Comparison of ENCODE assay signal across 24 cellular contexts in genomic region chr5:173032730-173033129, GRCh38. TPM values are rescaled to one million over a fixed set of nuclear protein-coding genes. Genes with fewer than 3 reads are reported as not detected.
A peak's percentile ranks its signal among the peaks of the same experiment; 100 is the strongest.
DNase-seq lines count a peak whose midpoint lies in the region; ATAC-seq and TF ChIP-seq lines count a peak whose summit lies in the region.
"Had no signal": no experiment of that assay in that cellular context is flagged by ENCODE, and none has a peak within 500 bp of the region (broad histone marks: within the 10 kb centered on the region; RNA-seq: fewer than 3 reads in every experiment).

No MANE protein-coding gene starts in this region.

- H3K4me1 ChIP-seq in OCI-LY7 (ENCODE audit: insufficient read depth, low read length, poor library complexity, severe bottlenecking) (peaks cover 75% of the 10 kb centered on the region), gastrocnemius medialis (peaks cover 18 to 22% of the 10 kb centered on the region in 2 donors)

- no peaks in the 10 kb centered on the region for H3K9me2 ChIP-seq in OCI-LY7 (ENCODE audit: insufficient read depth, low read length)

- no peaks in the 10 kb centered on the region for H3K27me3 Mint-ChIP-seq in stimulated activated naive CD8-positive, alpha-beta T cell treated with anti-CD3 and anti-CD28 coated beads, Interleukin-15, amount 100 ng/mL, for 72 hours
- H3K27me3 Mint-ChIP-seq in effector memory CD8-positive, alpha-beta T cell = no peaks in the 10 kb centered on the region
- H3K27me3 Mint-ChIP-seq in type B pancreatic cell = no peaks in the 10 kb centered on the region

- peak overlapping the region; percentile 96 for H3K27ac ChIP-seq in OCI-LY7 (ENCODE audit: low read depth, low read length, poor library complexity, severe bottlenecking)
- H3K27ac ChIP-seq in gastrocnemius medialis = no peak overlapping the region
- H3K27ac ChIP-seq: GM23248 had no signal

- DNase-seq in stimulated activated naive CD8-positive, alpha-beta T cell treated with anti-CD3 and anti-CD28 coated beads, Interleukin-15, amount 100 ng/mL, for 72 hours = no peak
- no peak for DNase-seq in stimulated activated naive CD8-positive, alpha-beta T cell treated with anti-CD3 and anti-CD28 coated beads, Interleukin-15, Interleukin-2, amounts not matched to agents 100 U/mL and 50 U/mL, for 24 hours
- DNase-seq in OCI-LY7 (ENCODE audit: low spot score) (no peak), midbrain (lab: John Stamatoyannopoulos, UW) (no peak), type B pancreatic cell (ENCODE audit: extremely low spot score, unreplicated experiment) (no peak), gastrocnemius medialis (no peak)
- DNase-seq in effector memory CD8-positive, alpha-beta T cell = no peak
- no peak for DNase-seq in effector CD4-positive, alpha-beta T cell
- DNase-seq: Caco-2, DMS153, GDM1, GM23248, HCEC 1CT, KBM-7, MV-4-11, NCI-H1417, NCI-H187, NCI-H2107, NCI-H2227 treated with DMSO at 0.1 percent for 48 hours, NCI-H510A treated with DMSO at 0.1 percent for 48 hours, NCI-H774, SHP77 had no signal

- POLR2A ChIA-PET in OCI-LY7 (lab: Charles Lee) = interaction anchor here (0.6 to 4.1 kb wide), 9 partner anchors 9 to 47 kb away, joined by 3 to 53 read pairs (median 4); partner anchors contain the start of gene ATP6V0E1

- H3K4me3 ChIP-seq in OCI-LY7 (ENCODE audit: low read depth, low read length, poor library complexity, severe bottlenecking) = no peak overlapping the region
- no peak overlapping the region for H3K4me3 ChIP-seq in gastrocnemius medialis
- H3K4me3 ChIP-seq: BLaER1 treated with 17β-estradiol and CSF1 and Interleukin-3, amounts not matched to agents 10 nM and 100 nM; GM23248; SK-N-MC had no signal

- H3K27ac Mint-ChIP-seq in stimulated activated naive CD8-positive, alpha-beta T cell treated with anti-CD3 and anti-CD28 coated beads, Interleukin-15, amount 100 ng/mL, for 72 hours = peak overlapping the region; percentile 40 to 60
- H3K27ac Mint-ChIP-seq in effector memory CD8-positive, alpha-beta T cell = peak overlapping the region; percentile 79 to 97
- no peak overlapping the region for H3K27ac Mint-ChIP-seq in type B pancreatic cell

- peaks cover 1% of the 10 kb centered on the region for H3K36me3 Mint-ChIP-seq in effector memory CD8-positive, alpha-beta T cell (ENCODE audit: insufficient read depth)
- peaks cover 4% of the 10 kb centered on the region for H3K36me3 Mint-ChIP-seq in type B pancreatic cell

- H3K79me2 ChIP-seq in OCI-LY7 (ENCODE audit: insufficient read depth, low read depth, low read length) = peaks cover 66% of the 10 kb centered on the region

- H3K27me3 ChIP-seq in gastrocnemius medialis = no peaks in the 10 kb centered on the region
- H3K27me3 ChIP-seq: BLaER1 treated with 17β-estradiol and CSF1 and Interleukin-3, amounts not matched to agents 10 nM and 100 nM had no signal

- H3K4me3 Mint-ChIP-seq in stimulated activated naive CD8-positive, alpha-beta T cell treated with anti-CD3 and anti-CD28 coated beads, Interleukin-15, amount 100 ng/mL, for 72 hours = no peak overlapping the region
- H3K4me3 Mint-ChIP-seq in effector memory CD8-positive, alpha-beta T cell = no peak overlapping the region
- no peak overlapping the region for H3K4me3 Mint-ChIP-seq in type B pancreatic cell

- H4K20me1 ChIP-seq in OCI-LY7 (ENCODE audit: insufficient read depth, low read length) = no peaks in the 10 kb centered on the region

- ATAC-seq in stimulated activated naive CD8-positive, alpha-beta T cell treated with anti-CD3 and anti-CD28 coated beads, Interleukin-15, amount 100 ng/mL, for 72 hours = no peak
- no peak for ATAC-seq in stimulated activated naive CD8-positive, alpha-beta T cell treated with anti-CD3 and anti-CD28 coated beads, Interleukin-15, Interleukin-2, amounts not matched to agents 100 U/mL and 50 U/mL, for 24 hours
- no peak for ATAC-seq in effector memory CD8-positive, alpha-beta T cell (replicated peaks)
- no peak for ATAC-seq in gastrocnemius medialis

- TF ChIP-seq POLR2A in gastrocnemius medialis (IDR thresholded peaks at IDR 0.05) = no peak

- H3K4me1 Mint-ChIP-seq in stimulated activated naive CD8-positive, alpha-beta T cell treated with anti-CD3 and anti-CD28 coated beads, Interleukin-15, amount 100 ng/mL, for 72 hours = peaks cover 43% of the 10 kb centered on the region
- peaks cover 22 to 38% of the 10 kb centered on the region in 2 donors for H3K4me1 Mint-ChIP-seq in effector memory CD8-positive, alpha-beta T cell (ENCODE audit: low read depth in 2 of 2)
- H3K4me1 Mint-ChIP-seq in type B pancreatic cell (ENCODE audit: unreplicated experiment) = no peaks in the 10 kb centered on the region

- BruUV-seq in OCI-LY7 (replicated peaks; lab: Mats Ljungman, UMichigan) = no TSS peak

- in situ Hi-C loops in gastrocnemius medialis (cut with MboI; ENCODE audit: low sequenced_read_pairs in 4 of 4) = no loop called here

- no peaks in the 10 kb centered on the region for H3K9me3 ChIP-seq in OCI-LY7 (ENCODE audit: low read length)
- H3K9me3 ChIP-seq in gastrocnemius medialis = no peaks in the 10 kb centered on the region
- H3K9me3 ChIP-seq: BLaER1 treated with 17β-estradiol and CSF1 and Interleukin-3, amounts not matched to agents 10 nM and 100 nM; Caco-2 had no signal

- H3K36me3 ChIP-seq in OCI-LY7 (ENCODE audit: insufficient read depth, low read length) (peaks cover 40% of the 10 kb centered on the region), gastrocnemius medialis (peaks cover 0 to 18% of the 10 kb centered on the region in 2 donors)

- CTCF ChIA-PET in OCI-LY7 (lab: Charles Lee; ENCODE audit: unreplicated experiment) = interaction anchor here (0.6 to 1.5 kb wide), 2 partner anchors 20 to 352 kb away, joined by 3 to 4 read pairs; no protein-coding TSS in a partner anchor

- H2AFZ ChIP-seq in OCI-LY7 (ENCODE audit: low read length) = no peak overlapping the region
- H2AFZ ChIP-seq: GM23248 had no signal

- TF ChIP-seq CTCF in OCI-LY7 (conservative IDR thresholded peaks at IDR 0.05; ENCODE audit: low read length) (no peak), type B pancreatic cell (conservative IDR thresholded peaks at IDR 0.05) (no peak), gastrocnemius medialis (IDR thresholded peaks at IDR 0.05 in 4 of 5, conservative IDR thresholded peaks at IDR 0.05 in 1 of 5) (no peak)

- no peak overlapping the region for H3K4me2 ChIP-seq in OCI-LY7 (ENCODE audit: low read length)
- H3K4me2 ChIP-seq: BLaER1 treated with 17β-estradiol and CSF1 and Interleukin-3, amounts not matched to agents 10 nM and 100 nM had no signal

- intact Hi-C loops in OCI-LY7 (cut with micrococcal nuclease; ENCODE audit: unreplicated experiment) (no loop called here), gastrocnemius medialis (cut with DNase I; ENCODE audit: low total_unique reads) (no loop called here)

- H3K9me3 Mint-ChIP-seq in stimulated activated naive CD8-positive, alpha-beta T cell treated with anti-CD3 and anti-CD28 coated beads, Interleukin-15, amount 100 ng/mL, for 72 hours = no peaks in the 10 kb centered on the region
- H3K9me3 Mint-ChIP-seq in effector memory CD8-positive, alpha-beta T cell = no peaks in the 10 kb centered on the region
- no peaks in the 10 kb centered on the region for H3K9me3 Mint-ChIP-seq in type B pancreatic cell

RNA-seq across cellular contexts. Expression of gene CREBRF, which starts 23.4 kb away (rescaled TPM):
- total RNA-seq in OCI-LY7 (2014; rRNA removed; shearing (Covaris generic)) = 12.5 and 17.4 TPM in 2 replicates
- total RNA-seq in OCI-LY7 (2022) = 12.1 and 14.5 TPM in 2 replicates
- 11.9 and 15.2 TPM in 2 replicates for total RNA-seq in type B pancreatic cell (ENCODE audit: low replicate concordance)
- total RNA-seq in gastrocnemius medialis = 10 to 100 TPM; 20.3 to 35.0 (median 25.5) TPM

RNA-seq across cellular contexts. Expression of gene ATP6V0E1, which starts 49.2 kb away (rescaled TPM):
- total RNA-seq in OCI-LY7 (2014; rRNA removed; shearing (Covaris generic)) = 26.9 and 39.9 TPM in 2 replicates
- total RNA-seq in OCI-LY7 (2022) (41.9 and 59.4 TPM in 2 replicates), type B pancreatic cell (ENCODE audit: low replicate concordance) (141 and 227 TPM in 2 replicates), gastrocnemius medialis (100 to 1,000 TPM; 101 to 183 (median 164) TPM)
